In the genomic region with DNA sequence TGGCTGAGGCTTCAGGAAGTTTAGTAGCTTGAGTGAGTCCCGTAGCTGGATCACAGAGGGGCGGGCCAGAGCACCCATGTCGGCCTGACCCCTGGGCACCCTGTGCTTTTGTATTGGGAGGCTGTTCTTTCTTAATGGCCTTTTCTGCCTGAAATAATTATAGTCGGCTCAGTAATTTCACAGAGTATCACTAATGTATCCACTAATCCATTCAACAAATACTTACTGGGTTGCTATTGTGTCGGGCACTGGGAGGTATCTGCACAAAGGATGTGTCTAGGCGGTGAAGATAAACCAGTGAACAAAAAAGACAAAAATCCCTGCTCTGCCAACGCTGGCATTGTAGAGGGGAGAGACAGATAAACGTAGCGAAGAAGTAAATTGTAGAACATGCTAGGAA, we compare ENCODE assay signal across 19 cellular contexts.
"Had no signal": no experiment of that assay in that cellular context is flagged by ENCODE, and none has a peak within 500 bp of the region (broad histone marks: within the 10 kb centered on the region; RNA-seq: fewer than 3 reads in every experiment).

No MANE protein-coding gene starts in this region.

- H3K36me3 Mint-ChIP-seq: mesothelial cell of epicardium had no signal

- H3K36me3 ChIP-seq: esophagus muscularis mucosa, gastroesophageal sphincter, heart left ventricle, left ventricle myocardium inferior, lower lobe of right lung had no signal

- H3K9me3 ChIP-seq: esophagus muscularis mucosa, gastroesophageal sphincter, heart left ventricle, left ventricle myocardium inferior, lower lobe of right lung, mucosa of descending colon had no signal

- H3K4me3 ChIP-seq: coronary artery, dorsolateral prefrontal cortex, esophagus muscularis mucosa, gastroesophageal sphincter, heart left ventricle, left ventricle myocardium inferior, lower lobe of right lung, mucosa of descending colon had no signal

- H3K27ac ChIP-seq: coronary artery, dorsolateral prefrontal cortex, esophagus muscularis mucosa, foreskin keratinocyte, gastroesophageal sphincter, heart left ventricle, left ventricle myocardium inferior, lower lobe of right lung had no signal

- H3K4me1 ChIP-seq: esophagus muscularis mucosa, foreskin keratinocyte, gastroesophageal sphincter, heart left ventricle, lower lobe of right lung had no signal

- DNase-seq: dermis blood vessel endothelial cell; dorsolateral prefrontal cortex; effector CD4-positive, alpha-beta T cell; effector memory CD4-positive, alpha-beta T cell; foreskin keratinocyte; heart left ventricle; hippocampal formation; kidney; kidney glomerular epithelial cell; left colon; left ventricle myocardium inferior; lower lobe of right lung; mesenchymal stem cell; mucosa of descending colon had no signal

- ATAC-seq: foreskin keratinocyte, gastroesophageal sphincter, heart left ventricle, left colon, left lobe of liver, lower lobe of right lung, mucosa of descending colon had no signal

- H3K27ac Mint-ChIP-seq: mesothelial cell of epicardium had no signal

- H3K4me3 Mint-ChIP-seq: mesothelial cell of epicardium had no signal

- H3K9me3 Mint-ChIP-seq: mesothelial cell of epicardium had no signal

- H3K27me3 ChIP-seq: foreskin keratinocyte, heart left ventricle had no signal
